In genomic region chr4:158033416-158033863, GRCh38 we compare ENCODE assay signal across 12 cellular contexts.
A peak's percentile ranks its signal among the peaks of the same experiment; 100 is the strongest.
DNase-seq lines count a peak whose midpoint lies in the region; ATAC-seq and TF ChIP-seq lines count a peak whose summit lies in the region.
"Had no signal": no experiment of that assay in that cellular context is flagged by ENCODE, and none has a peak within 500 bp of the region (broad histone marks: within the 10 kb centered on the region; RNA-seq: fewer than 3 reads in every experiment).

No MANE protein-coding gene starts in this region.

- H3K79me2 ChIP-seq in fibroblast of lung (ENCODE audit: control insufficient read depth, insufficient read depth, low read length) = no peaks in the 10 kb centered on the region

- no peaks in the 10 kb centered on the region for H3K27me3 ChIP-seq in fibroblast of lung (ENCODE audit: control insufficient read depth, insufficient read depth, low read length)
- H3K27me3 ChIP-seq: cardiac muscle cell had no signal

- H3K4me2 ChIP-seq in fibroblast of lung (ENCODE audit: extremely low read depth, insufficient read depth, low read length) = no peak overlapping the region

- no peak overlapping the region for H3K4me3 ChIP-seq in fibroblast of lung (replicated peaks in 1 of 4; ENCODE audit: control extremely low read depth in 1 of 4, insufficient read depth in 1 of 4, low read depth in 3 of 4, low read length in 4 of 4)
- H3K4me3 ChIP-seq in mucosa of descending colon = no peak overlapping the region
- H3K4me3 ChIP-seq: cardiac muscle cell had no signal

- intact Hi-C loops in mucosa of descending colon (cut with DNase I, micrococcal nuclease) = no loop called here

- ATAC-seq in mucosa of descending colon (peak; percentile 43), HG02798 (IDR thresholded peaks at IDR 0.05; ENCODE audit: poor library complexity, unreplicated experiment) (no peak)

- H2AFZ ChIP-seq in fibroblast of lung (ENCODE audit: low read length) = no peak overlapping the region

- H4K20me1 ChIP-seq in fibroblast of lung (ENCODE audit: control insufficient read depth, extremely low read depth, insufficient read depth, low read length) = no peaks in the 10 kb centered on the region

- H3K9ac ChIP-seq in fibroblast of lung (ENCODE audit: insufficient read depth, low read length) = no peak overlapping the region

- DNase-seq in CD1c-positive myeloid dendritic cell (ENCODE audit: extremely low spot score) (peak; percentile 74), OCI-M1 (lab: John Stamatoyannopoulos, UW) (peak; percentile 62), fibroblast of lung (ENCODE audit: low read depth in 2 of 2) (peak; percentile 51 to 82), mucosa of descending colon (no peak), ureter (ENCODE audit: low spot score) (no peak), DMS114 treated with DMSO at 0.1 percent for 48 hours (lab: John Stamatoyannopoulos, UW; ENCODE audit: unreplicated experiment) (no peak)
- no peak for DNase-seq in central memory CD4-positive, alpha-beta T cell
- DNase-seq: NCI-H446, nucleus accumbens, T-helper 1 cell had no signal

- H3K27ac ChIP-seq in fibroblast of lung (ENCODE audit: insufficient read depth, low read length) = no peak overlapping the region
- H3K27ac ChIP-seq: cardiac muscle cell had no signal

- no peaks in the 10 kb centered on the region for H3K9me3 ChIP-seq in fibroblast of lung (ENCODE audit: control insufficient read depth, insufficient read depth, low read depth, low read length)
- H3K9me3 ChIP-seq in mucosa of descending colon = peaks cover 6% of the 10 kb centered on the region

- no peaks in the 10 kb centered on the region for H3K36me3 ChIP-seq in fibroblast of lung (ENCODE audit: control insufficient read depth, insufficient read depth, low read length)
- no peaks in the 10 kb centered on the region for H3K36me3 ChIP-seq in mucosa of descending colon (ENCODE audit: low read depth)
- H3K36me3 ChIP-seq: cardiac muscle cell had no signal

- TF ChIP-seq CTCF in fibroblast of lung (conservative IDR thresholded peaks at IDR 0.05 in 1 of 2, IDR thresholded peaks at IDR 0.05 in 1 of 2; ENCODE audit: low read depth in 1 of 2, low read length in 2 of 2) = no peak
- TF ChIP-seq CTCF in mucosa of descending colon (IDR thresholded peaks at IDR 0.05) = no peak

- H3K4me1 ChIP-seq in fibroblast of lung (ENCODE audit: control insufficient read depth, extremely low read depth, insufficient read depth, low read length) (no peaks in the 10 kb centered on the region), mucosa of descending colon (ENCODE audit: low read depth) (no peaks in the 10 kb centered on the region)

Comparison
In these comparisons a context has a peak if more than half of its experiments do, and no peak if none do; other contexts are left out.
1. DNase-seq: peak in CD1c-positive myeloid dendritic cell (single experiment), OCI-M1 (single experiment) and fibroblast of lung (2 of 2); none in mucosa of descending colon (0 of 3), ureter (single experiment), central memory CD4-positive, alpha-beta T cell (single experiment) and DMS114 treated with DMSO at 0.1 percent for 48 hours (single experiment).